ENCODE assay signal across 21 cellular contexts in genomic region chr13:30585748-30586262, GRCh38. TPM values are rescaled to one million over a fixed set of nuclear protein-coding genes. Genes with fewer than 3 reads are reported as not detected.
DNase-seq lines count a peak whose midpoint lies in the region; ATAC-seq, FAIRE-seq and TF ChIP-seq lines count a peak whose summit lies in the region.
"Had no signal": no experiment of that assay in that cellular context is flagged by ENCODE, and none has a peak within 500 bp of the region (broad histone marks: within the 10 kb centered on the region; RNA-seq: fewer than 3 reads in every experiment).

No MANE protein-coding gene starts in this region.

- H3K4me1 ChIP-seq in astrocyte (ENCODE audit: insufficient read depth, low read length), result peaks cover 15% of the 10 kb centered on the region
- H3K4me1 ChIP-seq: breast epithelium had no signal

- no peaks in the 10 kb centered on the region for H3K36me3 ChIP-seq in astrocyte (ENCODE audit: insufficient read depth, low read length)
- H3K36me3 ChIP-seq: breast epithelium, WERI-Rb-1 had no signal

- H3K4me1 Mint-ChIP-seq in astrocyte (ENCODE audit: low read depth, unreplicated experiment), result peaks cover 13% of the 10 kb centered on the region
- H3K4me1 Mint-ChIP-seq: stimulated activated naive CD8-positive, alpha-beta T cell treated with anti-CD3 and anti-CD28 coated beads, Interleukin-15, amount 100 ng/mL, for 72 hours had no signal

- H2AFZ ChIP-seq in astrocyte (ENCODE audit: low read depth, low read length), result no peak overlapping the region

- H3K4me2 ChIP-seq in astrocyte (ENCODE audit: low read length), result peak overlapping the region; percentile 58
- H3K4me2 ChIP-seq: SK-N-SH had no signal

- H3K4me3 Mint-ChIP-seq in astrocyte (ENCODE audit: unreplicated experiment), result no peak overlapping the region
- H3K4me3 Mint-ChIP-seq: effector memory CD8-positive, alpha-beta T cell; stimulated activated naive CD8-positive, alpha-beta T cell treated with anti-CD3 and anti-CD28 coated beads, Interleukin-15, amount 100 ng/mL, for 72 hours had no signal

- no peak for ATAC-seq in HG02798 (IDR thresholded peaks at IDR 0.05; ENCODE audit: poor library complexity, unreplicated experiment)
- ATAC-seq: effector memory CD8-positive, alpha-beta T cell; mucosa of descending colon; stimulated activated naive CD8-positive, alpha-beta T cell treated with anti-CD3 and anti-CD28 coated beads, Interleukin-15, amount 100 ng/mL, for 72 hours had no signal

- H3K27ac Mint-ChIP-seq in astrocyte (ENCODE audit: unreplicated experiment), result peak overlapping the region; percentile 4
- H3K27ac Mint-ChIP-seq: effector memory CD8-positive, alpha-beta T cell; stimulated activated naive CD8-positive, alpha-beta T cell treated with anti-CD3 and anti-CD28 coated beads, Interleukin-15, amount 100 ng/mL, for 72 hours had no signal

- peak overlapping the region; percentile 72 for H3K27ac ChIP-seq in astrocyte (ENCODE audit: low read depth, low read length)
- H3K27ac ChIP-seq: breast epithelium, WERI-Rb-1 had no signal

- H3K4me3 ChIP-seq in AG10803 (ENCODE audit: low read length) (no peak overlapping the region), astrocyte (ENCODE audit: insufficient read depth, low read depth, low read length) (no peak overlapping the region)
- H3K4me3 ChIP-seq: breast epithelium, mucosa of descending colon had no signal

- H3K79me2 ChIP-seq in astrocyte (ENCODE audit: insufficient read depth, low read length), result no peaks in the 10 kb centered on the region

- H3K9ac ChIP-seq in astrocyte (ENCODE audit: low read length), result peak overlapping the region; percentile 11
- H3K9ac ChIP-seq: SK-N-SH had no signal

- H3K9me3 ChIP-seq in astrocyte (ENCODE audit: insufficient read depth, low read depth, low read length), result no peaks in the 10 kb centered on the region
- H3K9me3 ChIP-seq: breast epithelium, mucosa of descending colon, SK-N-SH had no signal

- FAIRE-seq in astrocyte (lab: Jason Lieb, UNC), result peak; percentile 23
- FAIRE-seq: GM12891, keratinocyte had no signal

- no peaks in the 10 kb centered on the region for H3K27me3 Mint-ChIP-seq in astrocyte (ENCODE audit: low read depth, unreplicated experiment)
- H3K27me3 Mint-ChIP-seq: effector memory CD8-positive, alpha-beta T cell; stimulated activated naive CD8-positive, alpha-beta T cell treated with anti-CD3 and anti-CD28 coated beads, Interleukin-15, amount 100 ng/mL, for 72 hours had no signal

- TF ChIP-seq CTCF in AG10803 (conservative IDR thresholded peaks at IDR 0.05; ENCODE audit: low read length), result no peak
- TF ChIP-seq CTCF in astrocyte (IDR thresholded peaks at IDR 0.05; ENCODE audit: insufficient read depth, low read depth, low read length), result no peak

- DNase-seq in AG10803 (ENCODE audit: low read depth), result peak; percentile 16
- DNase-seq in LHCN-M2 (ENCODE audit: low read depth), result peak; percentile 40
- peak; percentile 94 for DNase-seq in astrocyte (ENCODE audit: low read depth)
- DNase-seq in iris pigment epithelial cell (ENCODE audit: low read depth), result peak; percentile 64
- DNase-seq in stimulated activated CD4-positive, alpha-beta T cell treated with anti-CD3 and anti-CD28 coated beads, Interleukin-4, amount 100 ng/mL, for 4 hours, result no peak
- DNase-seq in COR-L47 (lab: John Stamatoyannopoulos, UW), result no peak
- no peak for DNase-seq in ureter (ENCODE audit: low spot score)
- DNase-seq: activated gamma-delta T cell treated with Interleukin-2 at 50 U/mL for 16 hours; DND-41; effector memory CD8-positive, alpha-beta T cell; glutamatergic neuron; MM.1S; mucosa of descending colon; NCI-H2107; SK-N-SH; stimulated activated naive CD8-positive, alpha-beta T cell treated with anti-CD3 and anti-CD28 coated beads, Interleukin-15, amount 100 ng/mL, for 72 hours; WERI-Rb-1 had no signal

- H4K20me1 ChIP-seq in astrocyte (ENCODE audit: insufficient read depth, low read length), result no peaks in the 10 kb centered on the region

- no peaks in the 10 kb centered on the region for H3K27me3 ChIP-seq in astrocyte (ENCODE audit: insufficient read depth, low read length)
- H3K27me3 ChIP-seq: breast epithelium had no signal

- peaks cover 2% of the 10 kb centered on the region for H3K36me3 Mint-ChIP-seq in astrocyte (ENCODE audit: low read depth, unreplicated experiment)

- H3K9me3 Mint-ChIP-seq in astrocyte (ENCODE audit: unreplicated experiment), result no peaks in the 10 kb centered on the region
- H3K9me3 Mint-ChIP-seq: effector memory CD8-positive, alpha-beta T cell; stimulated activated naive CD8-positive, alpha-beta T cell treated with anti-CD3 and anti-CD28 coated beads, Interleukin-15, amount 100 ng/mL, for 72 hours had no signal

RNA-seq across cellular contexts. Expression of gene USPL1, which starts 31.9 kb away (rescaled TPM):
- total RNA-seq in LHCN-M2 (2014; rRNA removed) (13.9 and 17.3 TPM in 2 replicates), astrocyte (27.4 and 29.6 TPM in 2 replicates), ureter (24.4 TPM)
- polyA plus RNA-seq in LHCN-M2 (2012), result 3.3 TPM

Comparison
In these comparisons a context has a peak if more than half of its experiments do, and no peak if none do; other contexts are left out.
1. DNase-seq: peak in AG10803 (single experiment), LHCN-M2 (single experiment), astrocyte (single experiment) and iris pigment epithelial cell (single experiment); none in stimulated activated CD4-positive, alpha-beta T cell treated with anti-CD3 and anti-CD28 coated beads, Interleukin-4, amount 100 ng/mL, for 4 hours (0 of 2), COR-L47 (single experiment) and ureter (single experiment).